In genomic region chr3:151895478-151895877, GRCh38 we compare ENCODE assay signal across 22 cellular contexts. TPM values are rescaled to one million over a fixed set of nuclear protein-coding genes. Genes with fewer than 3 reads are reported as not detected.
DNase-seq lines count a peak whose midpoint lies in the region; ATAC-seq, FAIRE-seq and TF ChIP-seq lines count a peak whose summit lies in the region.
"Had no signal": no experiment of that assay in that cellular context is flagged by ENCODE, and none has a peak within 500 bp of the region (broad histone marks: within the 10 kb centered on the region; RNA-seq: fewer than 3 reads in every experiment).

No MANE protein-coding gene starts in this region.

- WGBS in IMR-90 (ENCODE audit: extremely low coverage in 2 of 2, insufficient read length in 1 of 2), 2 experiments = no CpG with 5 or more reads among the region's 4 CpGs
- 10% methylated on average over 4 of the region's 4 CpGs for WGBS in K562 (ENCODE audit: insufficient coverage, low coverage, missing lambda C conversion rate)
- WGBS in neuronal stem cell (ENCODE audit: extremely low coverage in 2 of 2, insufficient read length in 2 of 2, insufficient replicate concordance in 1 of 2), 2 donors = no CpG with 5 or more reads among the region's 4 CpGs

- no peak overlapping the region for H4K5ac ChIP-seq in IMR-90 (ENCODE audit: low read depth, low read length)

- H4K20me1 ChIP-seq in IMR-90 (ENCODE audit: insufficient read depth, low read length) (no peaks in the 10 kb centered on the region), K562 (replicated peaks; ENCODE audit: control insufficient read depth, insufficient read depth, low read length) (no peaks in the 10 kb centered on the region)

- H3K4me1 ChIP-seq in ACC112 (ENCODE audit: control insufficient read depth, insufficient read depth, low read length, unreplicated experiment) (peaks cover 26% of the 10 kb centered on the region), IMR-90 (ENCODE audit: control insufficient read depth, insufficient read depth, low read length) (peaks cover 4% of the 10 kb centered on the region), K562 (replicated peaks in 1 of 2; ENCODE audit: control insufficient read depth in 2 of 2, insufficient read depth in 2 of 2, low read length in 2 of 2) (peaks cover 0 to 5% of the 10 kb centered on the region in 2 experiments; a peak in 4 of 5 replicates), neuronal stem cell (ENCODE audit: control insufficient read depth in 2 of 2, insufficient read depth in 1 of 2, low read depth in 1 of 2, low read length in 2 of 2) (no peaks in the 10 kb centered on the region)
- H3K4me1 ChIP-seq: right lobe of liver had no signal

- intact Hi-C loops in IMR-90 (cut with micrococcal nuclease) = no loop called here
- intact Hi-C loops in K562 (cut with micrococcal nuclease) = no loop called here

- TF ChIP-seq POLR2A in IMR-90 (IDR thresholded peaks at IDR 0.05; ENCODE audit: low read depth, low read length) (no peak), K562 (conservative IDR thresholded peaks at IDR 0.05) (no peak)

- in situ Hi-C loops in IMR-90 (cut with MboI; ENCODE audit: low sequenced_read_pairs) = no loop called here
- in situ Hi-C loops in K562 (cut with MboI) = no loop called here

- no peaks in the 10 kb centered on the region for H3K9me3 ChIP-seq in IMR-90 (ENCODE audit: control insufficient read depth, insufficient read depth, low read length)
- H3K9me3 ChIP-seq in K562 (replicated peaks; ENCODE audit: control insufficient read depth, insufficient read depth, low read depth, low read length) = no peaks in the 10 kb centered on the region
- no peaks in the 10 kb centered on the region for H3K9me3 ChIP-seq in neuronal stem cell (replicated peaks in 1 of 2; ENCODE audit: control insufficient read depth in 2 of 2, insufficient read depth in 1 of 2, low read depth in 1 of 2, low read length in 2 of 2)
- H3K9me3 ChIP-seq: right lobe of liver, vagina had no signal

- peak overlapping the region; percentile 62 for H2AFZ ChIP-seq in ACC112 (ENCODE audit: low read length, unreplicated experiment)
- no peak overlapping the region for H2AFZ ChIP-seq in IMR-90 (replicated peaks; ENCODE audit: low read length, poor library complexity)
- H2AFZ ChIP-seq in K562 (ENCODE audit: low read depth, low read length) = peak overlapping the region; percentile 63; the same call in 1 of the 2 replicates
- H2AFZ ChIP-seq in neuronal stem cell (ENCODE audit: low read length) = no peak overlapping the region

- H2AK5ac ChIP-seq in IMR-90 (ENCODE audit: low read depth, low read length) = no peak overlapping the region
- H2AK5ac ChIP-seq in neuronal stem cell (ENCODE audit: low read depth, low read length) = no peak overlapping the region

- no peak overlapping the region for H3K27ac Mint-ChIP-seq in endothelial cell (ENCODE audit: unreplicated experiment)
- H3K27ac Mint-ChIP-seq: activated naive CD4-positive, alpha-beta T cell treated with anti-CD3 and anti-CD28 coated beads for 36 hours; dendritic cell treated with granulocyte-macrophage colony-stimulating factor and Interleukin-4, amounts not matched to agents 40 ng/mL and 50 ng/mL, for 4 days; stimulated activated naive CD8-positive, alpha-beta T cell treated with anti-CD3 and anti-CD28 coated beads, Interleukin-15, Interleukin-2, amounts not matched to agents 100 ng/mL and 50 ng/mL, for 24 hours had no signal

- peak overlapping the region; percentile 30 for H3K14ac ChIP-seq in IMR-90 (replicated peaks; ENCODE audit: low read depth, low read length)
- no peak overlapping the region for H3K14ac ChIP-seq in neuronal stem cell (ENCODE audit: low read length)

- TF ChIP-seq EP300 in K562 (IDR thresholded peaks at IDR 0.05; ENCODE audit: low read length) = no peak

- peak overlapping the region; percentile 58; the same call in 1 of the 2 replicates for H4K91ac ChIP-seq in IMR-90 (ENCODE audit: insufficient read depth, low read depth, low read length)
- H4K91ac ChIP-seq in neuronal stem cell (ENCODE audit: low read depth, low read length, poor library complexity) = no peak overlapping the region

- no peak overlapping the region for H3K4me3 Mint-ChIP-seq in endothelial cell (ENCODE audit: unreplicated experiment)
- H3K4me3 Mint-ChIP-seq: activated naive CD4-positive, alpha-beta T cell treated with anti-CD3 and anti-CD28 coated beads for 36 hours; dendritic cell treated with granulocyte-macrophage colony-stimulating factor and Interleukin-4, amounts not matched to agents 40 ng/mL and 50 ng/mL, for 4 days; naive thymus-derived CD8-positive, alpha-beta T cell; stimulated activated naive CD8-positive, alpha-beta T cell treated with anti-CD3 and anti-CD28 coated beads, Interleukin-15, Interleukin-2, amounts not matched to agents 100 ng/mL and 50 ng/mL, for 24 hours had no signal

- no peak for FAIRE-seq in K562 (lab: Jason Lieb, UNC)
- FAIRE-seq: GM12891 had no signal

- H3K4me1 Mint-ChIP-seq in endothelial cell (ENCODE audit: unreplicated experiment) = peaks cover 8% of the 10 kb centered on the region

- H3K27me3 ChIP-seq in ACC112 (ENCODE audit: insufficient read depth, low read length) = no peaks in the 10 kb centered on the region
- no peaks in the 10 kb centered on the region for H3K27me3 ChIP-seq in IMR-90 (ENCODE audit: control insufficient read depth, insufficient read depth, low read length)
- H3K27me3 ChIP-seq in K562 (ENCODE audit: control insufficient read depth in 2 of 2, insufficient read depth in 2 of 2, low read length in 2 of 2) = no peaks in the 10 kb centered on the region
- peaks cover 0 to 2% (median 0%) of the 10 kb centered on the region in 3 experiments for H3K27me3 ChIP-seq in neuronal stem cell (ENCODE audit: control insufficient read depth in 3 of 3, insufficient read depth in 3 of 3, low read depth in 1 of 3, low read length in 3 of 3)
- H3K27me3 ChIP-seq: right lobe of liver, vagina had no signal

- H3K4me2 ChIP-seq in IMR-90 (ENCODE audit: low read depth, low read length) (peak overlapping the region; percentile 2; the same call in 1 of the 2 replicates), K562 (ENCODE audit: insufficient read depth, low read length) (no peak overlapping the region), neuronal stem cell (ENCODE audit: insufficient read depth, low read length, poor library complexity, severe bottlenecking) (no peak overlapping the region)

- H2BK20ac ChIP-seq in IMR-90 (ENCODE audit: low read depth, low read length) = peak overlapping the region; percentile 67; the same call in 1 of the 2 replicates

- no peak overlapping the region for H2BK12ac ChIP-seq in neuronal stem cell (ENCODE audit: low read length)

- H3K23ac ChIP-seq in IMR-90 (ENCODE audit: low read depth, low read length) (0 out of 2 replicates have a peak overlapping the region, but pooled peaks have one; percentile 11), neuronal stem cell (ENCODE audit: low read depth, low read length, poor library complexity) (no peak overlapping the region)

- H3K4me3 ChIP-seq in ACC112 (ENCODE audit: low read depth, low read length) (no peak overlapping the region), IMR-90 (ENCODE audit: insufficient read depth, low read depth, low read length) (no peak overlapping the region), K562 (no peak overlapping the region), neuronal stem cell (ENCODE audit: low read length in 2 of 2) (no peak overlapping the region)
- H3K4me3 ChIP-seq: right lobe of liver, vagina had no signal

- H3K36me3 ChIP-seq in ACC112 (ENCODE audit: insufficient read depth, low read length) (no peaks in the 10 kb centered on the region), IMR-90 (ENCODE audit: control insufficient read depth, insufficient read depth, low read length) (no peaks in the 10 kb centered on the region), K562 (ENCODE audit: control insufficient read depth, insufficient read depth, low read length) (no peaks in the 10 kb centered on the region), neuronal stem cell (replicated peaks in 1 of 2; ENCODE audit: control insufficient read depth in 2 of 2, insufficient read depth in 2 of 2, low read length in 2 of 2) (no peaks in the 10 kb centered on the region)
- H3K36me3 ChIP-seq: right lobe of liver, vagina had no signal

- POLR2A ChIA-PET in IMR-90 (lab: Charles Lee; ENCODE audit: unreplicated experiment) = no interaction called here
- POLR2A ChIA-PET in K562 (lab: Yijun Ruan, JAX) = no interaction called here

- peak overlapping the region; percentile 26 to 57; a peak in 1 of 4 replicates for H4K8ac ChIP-seq in IMR-90 (ENCODE audit: low read depth in 2 of 2, low read length in 2 of 2)
- H4K8ac ChIP-seq in neuronal stem cell (ENCODE audit: low read depth, low read length) = no peak overlapping the region

- ATAC-seq in IMR-90 (ENCODE audit: low read depth) = no peak
- ATAC-seq in K562 = no peak
- ATAC-seq: left lobe of liver; naive thymus-derived CD8-positive, alpha-beta T cell had no signal

- DNase-seq in IMR-90 (no peak), K562 (ENCODE audit: extremely low read depth in 1 of 4, low spot score in 3 of 4) (no peak), left kidney (ENCODE audit: low read depth, low spot score) (peak; percentile 19), neuronal stem cell (ENCODE audit: low spot score) (no peak), NCI-H82 (lab: John Stamatoyannopoulos, UW) (no peak), SW 1271 (lab: John Stamatoyannopoulos, UW) (no peak), endothelial cell (ENCODE audit: low spot score) (no peak)
- DNase-seq: activated naive CD4-positive, alpha-beta T cell treated with anti-CD3 and anti-CD28 coated beads for 36 hours; activated T-cell treated with anti-CD3 and anti-CD28 coated beads, Interleukin-2, amount 50 U/mL, for 48 hours; anterior cingulate cortex; C1 segment of cervical spinal cord; glutamatergic neuron; naive thymus-derived CD8-positive, alpha-beta T cell; NCI-H2029; posterior cingulate gyrus; right lobe of liver had no signal

- peak overlapping the region; percentile 58; the same call in 1 of the 3 replicates for H2BK15ac ChIP-seq in IMR-90 (ENCODE audit: low read depth, low read length)
- H2BK15ac ChIP-seq in neuronal stem cell (ENCODE audit: low read length) = no peak overlapping the region

- TF ChIP-seq CTCF in IMR-90 (conservative IDR thresholded peaks at IDR 0.05; ENCODE audit: low read depth, low read length) = no peak
- no peak for TF ChIP-seq CTCF in K562 (IDR thresholded peaks at IDR 0.05 in 2 of 3, conservative IDR thresholded peaks at IDR 0.05 in 1 of 3; ENCODE audit: insufficient read depth in 2 of 3, low read depth in 1 of 3, low read length in 3 of 3)
- no peak for TF ChIP-seq CTCF in endothelial cell (IDR thresholded peaks at IDR 0.05; ENCODE audit: unreplicated experiment)

- peaks cover 3% of the 10 kb centered on the region for H3K9me1 ChIP-seq in IMR-90 (ENCODE audit: insufficient read depth, low read length)
- H3K9me1 ChIP-seq in K562 (ENCODE audit: control insufficient read depth, insufficient read depth, low read length) = no peaks in the 10 kb centered on the region

- dilution Hi-C loops in IMR-90 (cut with HindIII; ENCODE audit: low sequenced_read_pairs, unreplicated experiment) = no loop called here

- TF ChIP-seq RAD21 in IMR-90 (IDR thresholded peaks at IDR 0.05; ENCODE audit: low read length) (no peak), K562 (CRISPR knock-in tag; conservative IDR thresholded peaks at IDR 0.05 in 1 of 2, IDR thresholded peaks at IDR 0.05 in 1 of 2) (no peak)

- no peak overlapping the region for H3K9ac ChIP-seq in IMR-90 (ENCODE audit: low read depth, low read length)
- H3K9ac ChIP-seq in K562 (ENCODE audit: insufficient read depth in 1 of 2, low read depth in 2 of 2, low read length in 2 of 2) = no peak overlapping the region
- H3K9ac ChIP-seq in neuronal stem cell (ENCODE audit: low read depth, low read length, poor library complexity) = no peak overlapping the region

- no peak overlapping the region for H3K27ac ChIP-seq in ACC112 (ENCODE audit: low read depth, low read length)
- H3K27ac ChIP-seq in IMR-90 (ENCODE audit: insufficient read depth, low read length) = no peak overlapping the region
- no peak overlapping the region for H3K27ac ChIP-seq in K562 (ENCODE audit: extremely low read depth, low read depth, low read length)
- no peak overlapping the region for H3K27ac ChIP-seq in neuronal stem cell (replicated peaks; ENCODE audit: low read length)
- H3K27ac ChIP-seq: right lobe of liver, vagina had no signal

- H3K56ac ChIP-seq in IMR-90 (ENCODE audit: extremely low read depth, insufficient read depth, low read length) = no peak overlapping the region

- no peaks in the 10 kb centered on the region for H3K9me3 Mint-ChIP-seq in endothelial cell (ENCODE audit: unreplicated experiment)
- H3K9me3 Mint-ChIP-seq: activated naive CD4-positive, alpha-beta T cell treated with anti-CD3 and anti-CD28 coated beads for 36 hours; dendritic cell treated with granulocyte-macrophage colony-stimulating factor and Interleukin-4, amounts not matched to agents 40 ng/mL and 50 ng/mL, for 4 days; stimulated activated naive CD8-positive, alpha-beta T cell treated with anti-CD3 and anti-CD28 coated beads, Interleukin-15, Interleukin-2, amounts not matched to agents 100 ng/mL and 50 ng/mL, for 24 hours had no signal

- no peak overlapping the region for H3K18ac ChIP-seq in IMR-90 (ENCODE audit: low read depth, low read length)
- no peak overlapping the region for H3K18ac ChIP-seq in neuronal stem cell (ENCODE audit: low read length)

- no peaks in the 10 kb centered on the region for H3K27me3 Mint-ChIP-seq in endothelial cell (ENCODE audit: unreplicated experiment)
- H3K27me3 Mint-ChIP-seq: dendritic cell treated with granulocyte-macrophage colony-stimulating factor and Interleukin-4, amounts not matched to agents 40 ng/mL and 50 ng/mL, for 4 days; naive thymus-derived CD8-positive, alpha-beta T cell; stimulated activated naive CD8-positive, alpha-beta T cell treated with anti-CD3 and anti-CD28 coated beads, Interleukin-15, Interleukin-2, amounts not matched to agents 100 ng/mL and 50 ng/mL, for 24 hours had no signal

- H2BK120ac ChIP-seq in IMR-90 (ENCODE audit: low read depth, low read length) = peak overlapping the region; percentile 23; the same call in 1 of the 2 replicates
- no peak overlapping the region for H2BK120ac ChIP-seq in neuronal stem cell (ENCODE audit: low read depth, low read length)

- H3K36me3 Mint-ChIP-seq in endothelial cell (ENCODE audit: low read depth, unreplicated experiment) = no peaks in the 10 kb centered on the region
- H3K36me3 Mint-ChIP-seq: naive thymus-derived CD8-positive, alpha-beta T cell had no signal

- BruUV-seq in IMR-90 (replicated peaks; lab: Mats Ljungman, UMichigan) = no TSS peak
- BruUV-seq in K562 (replicated peaks; lab: Mats Ljungman, UMichigan) = no TSS peak

- H3K4ac ChIP-seq in IMR-90 (ENCODE audit: low read depth, low read length) = no peak overlapping the region; the same call in 1 of the 2 replicates
- no peak overlapping the region for H3K4ac ChIP-seq in neuronal stem cell (ENCODE audit: low read length)

- no peak overlapping the region for H2AK9ac ChIP-seq in IMR-90 (replicated peaks; ENCODE audit: low read depth, low read length, poor library complexity)

- CTCF ChIA-PET in IMR-90 (lab: Yijun Ruan, JAX) = interaction anchor here (0.7 kb wide), 2 partner anchors 71 to 565 kb away, joined by 5 to 6 read pairs; no protein-coding TSS in a partner anchor
- CTCF ChIA-PET in K562 (lab: Yijun Ruan, JAX; ENCODE audit: low intra/inter-chr PET ratio) = no interaction called here

- no peak overlapping the region for H2BK5ac ChIP-seq in IMR-90 (ENCODE audit: low read depth, low read length, poor library complexity, severe bottlenecking)
- H2BK5ac ChIP-seq in neuronal stem cell (ENCODE audit: low read length) = no peak overlapping the region

- H3K79me2 ChIP-seq in ACC112 (ENCODE audit: control insufficient read depth, insufficient read depth, low read length, unreplicated experiment) = no peaks in the 10 kb centered on the region
- H3K79me2 ChIP-seq in K562 (ENCODE audit: control insufficient read depth, insufficient read depth, low read length) = no peaks in the 10 kb centered on the region

- H3K79me1 ChIP-seq in IMR-90 (ENCODE audit: low read depth in 1 of 2, low read length in 2 of 2) (no peaks in the 10 kb centered on the region), neuronal stem cell (ENCODE audit: low read depth, low read length) (no peaks in the 10 kb centered on the region)

RNA-seq across cellular contexts. Expression of gene SUCNR1, which starts 22.0 kb away (rescaled TPM):
- total RNA-seq in IMR-90 (2012; rRNA removed) (not detected in 2 replicates), K562 (2014; rRNA removed) (0.08 and 0.14 TPM in 2 replicates), K562 (2014; rRNA removed; fragmentation: Illumina TruSeq; extraction: Trizol) (0.13 and 0.15 TPM in 2 replicates), K562 (2015; rRNA removed; fragmentation: Illumina TruSeq; extraction: Trizol) (0.54 and 0.57 TPM in 2 replicates), K562 (2021) (0.09 and 0.24 TPM in 2 replicates), endothelial cell (ENCODE audit: unreplicated experiment) (0.05 TPM)
- polyA plus RNA-seq in IMR-90 (2012; rRNA removed) (not detected in 2 replicates), K562 (2011; rRNA removed) (0.04 and 0.07 TPM in 2 replicates), K562 (2014; fragmentation: Illumina TruSeq; extraction: Trizol) (0.11 and 0.13 TPM in 2 replicates), K562 (2014; fragmentation: Nextera tagmentation; extraction: Ambion mirVana) (under 1 TPM; 0.08 to 0.10 TPM), K562 (2014; rRNA removed) (0.08 and 0.12 TPM in 2 replicates)
- not detected in 2 replicates for polyA plus RNA-seq in IMR-90 (2012; cell fraction: cytosol; rRNA removed)
- polyA plus RNA-seq in IMR-90 (2012; cell fraction: nucleus; rRNA removed; ENCODE audit: low replicate concordance) = not detected in 2 replicates
- total RNA-seq in K562 (2011; cell fraction: chromatin; rRNA removed; ENCODE audit: low replicate concordance) = not detected in 2 replicates
- not detected in 2 replicates for total RNA-seq in K562 (2011; cell fraction: nucleolus; rRNA removed)
- 0.15 TPM in 2 replicates for total RNA-seq in K562 (2011; cell fraction: nucleoplasm; rRNA removed)
- 0.04 TPM in 1 of 2 replicates, not detected in the other for polyA plus RNA-seq in K562 (2011; cell fraction: cytosol; rRNA removed)
- 0.06 TPM in 2 replicates for polyA plus RNA-seq in K562 (2011; cell fraction: nucleus; rRNA removed)
- polyA plus RNA-seq in K562 (2012) = 0.33 and 0.68 TPM in 2 replicates
- polyA minus RNA-seq in K562 (2011; rRNA and poly(A)+ RNA removed) = 0.07 and 0.09 TPM in 2 replicates
- not detected in 2 replicates for polyA minus RNA-seq in K562 (2011; cell fraction: cytosol; rRNA and poly(A)+ RNA removed)
- not detected in 2 replicates for polyA minus RNA-seq in K562 (2011; cell fraction: nucleus; rRNA and poly(A)+ RNA removed)
- polyA plus RNA-seq in neuronal stem cell (2013, experiment 1 of 2) = not detected
- polyA plus RNA-seq in neuronal stem cell (2013, experiment 2 of 2) = not detected
- total RNA-seq: activated naive CD4-positive, alpha-beta T cell treated with anti-CD3 and anti-CD28 coated beads for 36 hours; naive thymus-derived CD8-positive, alpha-beta T cell had no signal
- polyA plus RNA-seq: naive thymus-derived CD8-positive, alpha-beta T cell had no signal

Comparison
In these comparisons a context has a peak if more than half of its experiments do, and no peak if none do; other contexts are left out.
1. H2AFZ ChIP-seq: peak in ACC112 (single experiment) and K562 (single experiment); none in IMR-90 (single experiment) and neuronal stem cell (single experiment).